Comparison of ENCODE assay signal across 13 cellular contexts in the genomic region with DNA sequence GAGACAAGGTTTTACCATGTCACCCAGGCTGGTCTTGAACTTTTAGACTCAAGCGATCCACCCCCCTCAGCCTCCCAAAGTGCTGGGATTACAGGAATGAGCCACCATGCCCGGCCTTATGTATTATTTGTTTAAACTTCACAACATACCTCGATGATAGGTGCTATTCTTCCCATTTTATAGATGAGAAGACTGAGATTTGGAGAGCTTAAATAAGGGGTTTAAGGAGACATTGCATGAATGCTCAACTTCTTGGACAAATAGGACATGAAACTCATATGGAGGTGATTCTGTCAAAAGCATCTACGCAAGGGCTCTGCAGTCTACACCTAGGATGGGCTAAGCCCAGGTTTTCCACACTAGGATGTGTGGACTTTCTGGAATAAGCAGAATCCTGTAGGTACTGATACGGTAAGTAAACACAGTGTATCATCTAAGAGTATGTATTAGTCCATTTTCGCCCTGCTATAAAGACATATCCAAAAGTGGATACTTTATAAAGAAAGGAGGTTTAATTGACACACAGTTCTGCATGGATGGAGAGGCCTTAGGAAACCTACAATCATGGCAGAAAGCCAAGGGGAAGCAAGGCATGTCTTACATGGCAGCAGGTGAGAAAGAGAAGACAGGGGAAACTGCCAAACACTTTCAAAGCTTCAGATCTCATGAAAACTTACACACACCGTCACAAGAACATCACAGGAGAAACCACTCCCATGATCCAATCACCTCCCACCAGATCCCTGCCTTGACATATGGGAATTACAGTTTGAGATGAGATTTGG.
"Had no signal": no experiment of that assay in that cellular context is flagged by ENCODE, and none has a peak within 500 bp of the region (broad histone marks: within the 10 kb centered on the region; RNA-seq: fewer than 3 reads in every experiment).

No MANE protein-coding gene starts in this region.

- H3K4me1 ChIP-seq: body of pancreas, lower lobe of right lung, pancreas, thyroid gland, upper lobe of right lung had no signal

- FAIRE-seq: kidney, pancreas, TTC549 had no signal

- H3K36me3 ChIP-seq: lower lobe of right lung, pancreas, thyroid gland, upper lobe of right lung had no signal

- H3K9me3 Mint-ChIP-seq: activated naive CD8-positive, alpha-beta T cell treated with anti-CD3 and anti-CD28 coated beads, Interleukin-2, amount 50 U/mL, for 24 hours; activated T-helper 1 cell treated with anti-CD3 and anti-CD28 coated beads, Interleukin-12 subunit alpha, Interleukin-12 subunit beta, Interleukin-2, Interleukin-4 antibody, amounts not matched to agents 30 ng/mL and 10 ng/mL and 1 ng/mL, durations not matched to agents 14 hours and 24 hours and 36 hours had no signal

- H3K4me3 Mint-ChIP-seq: activated CD8-positive, alpha-beta T cell treated with anti-CD3 and anti-CD28 coated beads, Interleukin-2, amount 10 ng/mL, durations not matched to agents 7 days and 5 days; activated naive CD8-positive, alpha-beta T cell treated with anti-CD3 and anti-CD28 coated beads, Interleukin-2, amount 50 U/mL, for 24 hours; activated T-helper 1 cell treated with anti-CD3 and anti-CD28 coated beads, Interleukin-12 subunit alpha, Interleukin-12 subunit beta, Interleukin-2, Interleukin-4 antibody, amounts not matched to agents 30 ng/mL and 10 ng/mL and 1 ng/mL, durations not matched to agents 14 hours and 24 hours and 36 hours; nephron progenitor cell had no signal

- H3K9me3 ChIP-seq: body of pancreas, lower lobe of right lung, mucosa of descending colon, pancreas, thyroid gland, upper lobe of right lung had no signal

- DNase-seq: activated gamma-delta T cell, kidney had no signal

- H3K27me3 ChIP-seq: body of pancreas, pancreas, thyroid gland had no signal

- H3K27ac ChIP-seq: body of pancreas, lower lobe of right lung, pancreas, thyroid gland, upper lobe of right lung had no signal

- H3K27ac Mint-ChIP-seq: activated CD8-positive, alpha-beta T cell treated with anti-CD3 and anti-CD28 coated beads, Interleukin-2, amount 10 ng/mL, durations not matched to agents 7 days and 5 days; activated naive CD8-positive, alpha-beta T cell treated with anti-CD3 and anti-CD28 coated beads, Interleukin-2, amount 50 U/mL, for 24 hours; activated T-helper 1 cell treated with anti-CD3 and anti-CD28 coated beads, Interleukin-12 subunit alpha, Interleukin-12 subunit beta, Interleukin-2, Interleukin-4 antibody, amounts not matched to agents 30 ng/mL and 10 ng/mL and 1 ng/mL, durations not matched to agents 14 hours and 24 hours and 36 hours; nephron progenitor cell had no signal

- H3K4me3 ChIP-seq: body of pancreas, lower lobe of right lung, mucosa of descending colon, pancreas, thyroid gland, upper lobe of right lung had no signal
